ENCODE assay signal across 2 cellular contexts in the genomic region with DNA sequence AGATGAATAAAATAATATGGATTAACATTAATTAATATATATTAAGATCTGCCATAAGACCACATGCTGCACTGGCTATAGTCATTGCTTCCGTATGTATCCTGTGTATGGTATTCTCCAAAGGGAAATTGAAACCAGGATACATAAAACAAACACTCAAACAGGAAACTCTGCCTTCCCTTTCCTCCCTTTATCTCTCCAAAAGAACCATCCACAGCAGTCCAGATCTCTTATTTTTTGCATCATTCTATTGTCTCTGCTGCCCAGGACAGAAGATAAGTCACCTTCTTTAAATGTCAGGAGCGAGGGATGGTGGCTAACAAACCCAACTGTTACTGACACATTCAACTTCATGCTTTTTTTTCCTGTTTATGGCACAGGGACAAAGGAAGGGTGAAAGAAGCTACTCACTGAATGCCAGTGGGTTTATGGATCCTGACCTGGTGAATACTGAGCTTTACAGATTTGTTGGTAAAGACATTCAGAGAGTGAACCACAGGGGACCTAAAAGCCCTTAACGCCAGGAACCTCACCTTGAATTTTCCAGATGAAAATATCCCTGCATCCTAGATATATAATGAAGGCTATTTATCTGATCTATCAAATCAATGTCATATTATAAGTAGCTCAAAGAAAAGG.
TF ChIP-seq lines count a peak whose summit lies in the region.

No MANE protein-coding gene starts in this region.

TF ChIP-seq in GM23338, 12 proteins besides CTCF, POLR2A, EP300 and RAD21 (continued from another document):
- TF ChIP-seq NANOG (IDR thresholded peaks at IDR 0.05; ENCODE audit: borderline replicate concordance) (no peak), EZH2 (IDR thresholded peaks at IDR 0.05; ENCODE audit: low read depth, unreplicated experiment) (no peak), ZNF114 (CRISPR knock-in tag; IDR thresholded peaks at IDR 0.05) (no peak), POLR2AphosphoS5 (IDR thresholded peaks at IDR 0.05; ENCODE audit: low read depth) (no peak), CREB1 (CRISPR knock-in tag; IDR thresholded peaks at IDR 0.05; ENCODE audit: low read depth) (no peak)
- TF ChIP-seq, protein P1, sequence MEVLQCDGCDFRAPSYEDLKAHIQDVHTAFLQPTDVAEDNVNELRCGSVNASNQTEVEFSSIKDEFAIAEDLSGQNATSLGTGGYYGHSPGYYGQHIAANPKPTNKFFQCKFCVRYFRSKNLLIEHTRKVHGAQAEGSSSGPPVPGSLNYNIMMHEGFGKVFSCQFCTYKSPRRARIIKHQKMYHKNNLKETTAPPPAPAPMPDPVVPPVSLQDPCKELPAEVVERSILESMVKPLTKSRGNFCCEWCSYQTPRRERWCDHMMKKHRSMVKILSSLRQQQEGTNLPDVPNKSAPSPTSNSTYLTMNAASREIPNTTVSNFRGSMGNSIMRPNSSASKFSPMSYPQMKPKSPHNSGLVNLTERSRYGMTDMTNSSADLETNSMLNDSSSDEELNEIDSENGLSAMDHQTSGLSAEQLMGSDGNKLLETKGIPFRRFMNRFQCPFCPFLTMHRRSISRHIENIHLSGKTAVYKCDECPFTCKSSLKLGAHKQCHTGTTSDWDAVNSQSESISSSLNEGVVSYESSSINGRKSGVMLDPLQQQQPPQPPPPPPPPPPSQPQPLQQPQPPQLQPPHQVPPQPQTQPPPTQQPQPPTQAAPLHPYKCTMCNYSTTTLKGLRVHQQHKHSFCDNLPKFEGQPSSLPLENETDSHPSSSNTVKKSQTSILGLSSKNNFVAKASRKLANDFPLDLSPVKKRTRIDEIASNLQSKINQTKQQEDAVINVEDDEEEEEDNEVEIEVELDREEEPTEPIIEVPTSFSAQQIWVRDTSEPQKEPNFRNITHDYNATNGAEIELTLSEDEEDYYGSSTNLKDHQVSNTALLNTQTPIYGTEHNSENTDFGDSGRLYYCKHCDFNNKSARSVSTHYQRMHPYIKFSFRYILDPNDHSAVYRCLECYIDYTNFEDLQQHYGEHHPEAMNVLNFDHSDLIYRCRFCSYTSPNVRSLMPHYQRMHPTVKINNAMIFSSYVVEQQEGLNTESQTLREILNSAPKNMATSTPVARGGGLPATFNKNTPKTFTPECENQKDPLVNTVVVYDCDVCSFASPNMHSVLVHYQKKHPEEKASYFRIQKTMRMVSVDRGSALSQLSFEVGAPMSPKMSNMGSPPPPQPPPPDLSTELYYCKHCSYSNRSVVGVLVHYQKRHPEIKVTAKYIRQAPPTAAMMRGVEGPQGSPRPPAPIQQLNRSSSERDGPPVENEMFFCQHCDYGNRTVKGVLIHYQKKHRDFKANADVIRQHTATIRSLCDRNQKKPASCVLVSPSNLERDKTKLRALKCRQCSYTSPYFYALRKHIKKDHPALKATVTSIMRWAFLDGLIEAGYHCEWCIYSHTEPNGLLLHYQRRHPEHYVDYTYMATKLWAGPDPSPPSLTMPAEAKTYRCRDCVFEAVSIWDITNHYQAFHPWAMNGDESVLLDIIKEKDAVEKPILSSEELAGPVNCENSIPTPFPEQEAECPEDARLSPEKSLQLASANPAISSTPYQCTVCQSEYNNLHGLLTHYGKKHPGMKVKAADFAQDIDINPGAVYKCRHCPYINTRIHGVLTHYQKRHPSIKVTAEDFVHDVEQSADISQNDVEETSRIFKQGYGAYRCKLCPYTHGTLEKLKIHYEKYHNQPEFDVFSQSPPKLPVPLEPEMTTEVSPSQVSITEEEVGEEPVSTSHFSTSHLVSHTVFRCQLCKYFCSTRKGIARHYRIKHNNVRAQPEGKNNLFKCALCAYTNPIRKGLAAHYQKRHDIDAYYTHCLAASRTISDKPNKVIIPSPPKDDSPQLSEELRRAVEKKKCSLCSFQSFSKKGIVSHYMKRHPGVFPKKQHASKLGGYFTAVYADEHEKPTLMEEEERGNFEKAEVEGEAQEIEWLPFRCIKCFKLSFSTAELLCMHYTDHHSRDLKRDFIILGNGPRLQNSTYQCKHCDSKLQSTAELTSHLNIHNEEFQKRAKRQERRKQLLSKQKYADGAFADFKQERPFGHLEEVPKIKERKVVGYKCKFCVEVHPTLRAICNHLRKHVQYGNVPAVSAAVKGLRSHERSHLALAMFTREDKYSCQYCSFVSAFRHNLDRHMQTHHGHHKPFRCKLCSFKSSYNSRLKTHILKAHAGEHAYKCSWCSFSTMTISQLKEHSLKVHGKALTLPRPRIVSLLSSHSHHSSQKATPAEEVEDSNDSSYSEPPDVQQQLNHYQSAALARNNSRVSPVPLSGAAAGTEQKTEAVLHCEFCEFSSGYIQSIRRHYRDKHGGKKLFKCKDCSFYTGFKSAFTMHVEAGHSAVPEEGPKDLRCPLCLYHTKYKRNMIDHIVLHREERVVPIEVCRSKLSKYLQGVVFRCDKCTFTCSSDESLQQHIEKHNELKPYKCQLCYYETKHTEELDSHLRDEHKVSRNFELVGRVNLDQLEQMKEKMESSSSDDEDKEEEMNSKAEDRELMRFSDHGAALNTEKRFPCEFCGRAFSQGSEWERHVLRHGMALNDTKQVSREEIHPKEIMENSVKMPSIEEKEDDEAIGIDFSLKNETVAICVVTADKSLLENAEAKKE (CRISPR knock-in tag; IDR thresholded peaks at IDR 0.05): no peak
- TF ChIP-seq, protein P2, sequence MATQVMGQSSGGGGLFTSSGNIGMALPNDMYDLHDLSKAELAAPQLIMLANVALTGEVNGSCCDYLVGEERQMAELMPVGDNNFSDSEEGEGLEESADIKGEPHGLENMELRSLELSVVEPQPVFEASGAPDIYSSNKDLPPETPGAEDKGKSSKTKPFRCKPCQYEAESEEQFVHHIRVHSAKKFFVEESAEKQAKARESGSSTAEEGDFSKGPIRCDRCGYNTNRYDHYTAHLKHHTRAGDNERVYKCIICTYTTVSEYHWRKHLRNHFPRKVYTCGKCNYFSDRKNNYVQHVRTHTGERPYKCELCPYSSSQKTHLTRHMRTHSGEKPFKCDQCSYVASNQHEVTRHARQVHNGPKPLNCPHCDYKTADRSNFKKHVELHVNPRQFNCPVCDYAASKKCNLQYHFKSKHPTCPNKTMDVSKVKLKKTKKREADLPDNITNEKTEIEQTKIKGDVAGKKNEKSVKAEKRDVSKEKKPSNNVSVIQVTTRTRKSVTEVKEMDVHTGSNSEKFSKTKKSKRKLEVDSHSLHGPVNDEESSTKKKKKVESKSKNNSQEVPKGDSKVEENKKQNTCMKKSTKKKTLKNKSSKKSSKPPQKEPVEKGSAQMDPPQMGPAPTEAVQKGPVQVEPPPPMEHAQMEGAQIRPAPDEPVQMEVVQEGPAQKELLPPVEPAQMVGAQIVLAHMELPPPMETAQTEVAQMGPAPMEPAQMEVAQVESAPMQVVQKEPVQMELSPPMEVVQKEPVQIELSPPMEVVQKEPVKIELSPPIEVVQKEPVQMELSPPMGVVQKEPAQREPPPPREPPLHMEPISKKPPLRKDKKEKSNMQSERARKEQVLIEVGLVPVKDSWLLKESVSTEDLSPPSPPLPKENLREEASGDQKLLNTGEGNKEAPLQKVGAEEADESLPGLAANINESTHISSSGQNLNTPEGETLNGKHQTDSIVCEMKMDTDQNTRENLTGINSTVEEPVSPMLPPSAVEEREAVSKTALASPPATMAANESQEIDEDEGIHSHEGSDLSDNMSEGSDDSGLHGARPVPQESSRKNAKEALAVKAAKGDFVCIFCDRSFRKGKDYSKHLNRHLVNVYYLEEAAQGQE (IDR thresholded peaks at IDR 0.05; ENCODE audit: unreplicated experiment): no peak
- TF ChIP-seq, protein P3, sequence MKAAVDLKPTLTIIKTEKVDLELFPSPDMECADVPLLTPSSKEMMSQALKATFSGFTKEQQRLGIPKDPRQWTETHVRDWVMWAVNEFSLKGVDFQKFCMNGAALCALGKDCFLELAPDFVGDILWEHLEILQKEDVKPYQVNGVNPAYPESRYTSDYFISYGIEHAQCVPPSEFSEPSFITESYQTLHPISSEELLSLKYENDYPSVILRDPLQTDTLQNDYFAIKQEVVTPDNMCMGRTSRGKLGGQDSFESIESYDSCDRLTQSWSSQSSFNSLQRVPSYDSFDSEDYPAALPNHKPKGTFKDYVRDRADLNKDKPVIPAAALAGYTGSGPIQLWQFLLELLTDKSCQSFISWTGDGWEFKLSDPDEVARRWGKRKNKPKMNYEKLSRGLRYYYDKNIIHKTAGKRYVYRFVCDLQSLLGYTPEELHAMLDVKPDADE (IDR thresholded peaks at IDR 0.05): no peak
TF ChIP-seq in GM23338: peak in this region for 0.

TF ChIP-seq in H1, 55 proteins besides CTCF, POLR2A, EP300 and RAD21 (continued from another document):
- no peak for TF ChIP-seq CHD1 (IDR thresholded peaks at IDR 0.05; ENCODE audit: low read depth, low read length)
